In the genomic region with DNA sequence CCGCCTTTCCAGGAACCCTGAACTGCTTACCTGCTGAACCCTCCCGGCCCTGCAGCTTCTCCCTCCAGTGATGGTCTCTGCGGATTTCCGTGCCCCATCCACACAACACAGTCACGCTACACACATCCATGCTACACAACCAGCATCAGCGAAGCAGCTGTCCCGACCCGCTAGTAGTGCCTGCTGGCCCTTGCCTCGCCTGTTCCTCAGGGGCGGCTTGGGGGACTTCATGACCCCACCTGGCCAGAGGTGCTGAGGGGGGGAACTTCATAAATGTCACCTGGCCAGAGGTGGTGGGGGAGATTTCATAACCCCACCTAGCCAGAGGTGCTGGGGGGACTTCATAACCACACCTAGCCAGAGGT, we compare ENCODE assay signal across 8 cellular contexts. TPM values are rescaled to one million over a fixed set of nuclear protein-coding genes. Genes with fewer than 3 reads are reported as not detected.
A peak's percentile ranks its signal among the peaks of the same experiment; 100 is the strongest.
DNase-seq lines count a peak whose midpoint lies in the region; TF ChIP-seq lines count a peak whose summit lies in the region.

No MANE protein-coding gene starts in this region.

- H2AFZ ChIP-seq in neural progenitor cell (replicated peaks) = peak overlapping the region; percentile 98

- no peak for TF ChIP-seq POLR2A in NB4 (IDR thresholded peaks at IDR 0.05; ENCODE audit: extremely low read depth, insufficient read length)

- H3K27me3 ChIP-seq in neural progenitor cell = no peaks in the 10 kb centered on the region

- DNase-seq in NCI-H748 (lab: John Stamatoyannopoulos, UW; ENCODE audit: unreplicated experiment) (peak; percentile 26), NCI-H748 treated with DMSO at 0.1 percent for 48 hours (lab: John Stamatoyannopoulos, UW) (no peak), NB4 (ENCODE audit: low read depth) (no peak), endothelial cell (ENCODE audit: low spot score) (no peak), neural progenitor cell (ENCODE audit: low spot score) (no peak), MV-4-11 (lab: John Stamatoyannopoulos, UW) (no peak), amniotic stem cell (lab: John Stamatoyannopoulos, UW) (no peak)
- no peak for DNase-seq in activated CD4-positive, alpha-beta T cell treated with anti-CD3 and anti-CD28 coated beads for 4 hours

- no peaks in the 10 kb centered on the region for H3F3A ChIP-seq in neural progenitor cell (ENCODE audit: low read depth)

- H3K79me2 ChIP-seq in neural progenitor cell (ENCODE audit: low read depth) = peaks cover 14% of the 10 kb centered on the region

- H3K9ac ChIP-seq in neural progenitor cell = peak overlapping the region; percentile 40

- no peaks in the 10 kb centered on the region for H4K20me1 ChIP-seq in neural progenitor cell (ENCODE audit: low read depth)

- H3K9me3 Mint-ChIP-seq in endothelial cell (ENCODE audit: unreplicated experiment) (no peaks in the 10 kb centered on the region), neural progenitor cell (peaks cover 6% of the 10 kb centered on the region)

- peaks cover 7% of the 10 kb centered on the region for H3K4me1 ChIP-seq in neural progenitor cell

- H3K36me3 ChIP-seq in neural progenitor cell = no peaks in the 10 kb centered on the region

- peak overlapping the region; percentile 94 for H3K4me3 ChIP-seq in NB4 (ENCODE audit: low read depth, low read length)
- H3K4me3 ChIP-seq in neural progenitor cell = peak overlapping the region; percentile 91

- peak overlapping the region; percentile 94 for H3K4me3 Mint-ChIP-seq in endothelial cell (ENCODE audit: unreplicated experiment)
- peak overlapping the region; percentile 91 for H3K4me3 Mint-ChIP-seq in neural progenitor cell

- TF ChIP-seq CTCF in NB4 (IDR thresholded peaks at IDR 0.05; ENCODE audit: low read depth, low read length) (no peak), endothelial cell (IDR thresholded peaks at IDR 0.05; ENCODE audit: unreplicated experiment) (no peak), neural progenitor cell (IDR thresholded peaks at IDR 0.05) (no peak)

- H3K27ac ChIP-seq in neural progenitor cell = no peak overlapping the region

- H3K4me2 ChIP-seq in neural progenitor cell = peak overlapping the region; percentile 99

- H3K27me3 Mint-ChIP-seq in endothelial cell (ENCODE audit: unreplicated experiment) (peaks cover 8% of the 10 kb centered on the region), neural progenitor cell (ENCODE audit: insufficient read depth, low read depth) (peaks cover 3% of the 10 kb centered on the region)

- peak overlapping the region; percentile 57 for H3K27ac Mint-ChIP-seq in endothelial cell (ENCODE audit: unreplicated experiment)
- no peak overlapping the region for H3K27ac Mint-ChIP-seq in neural progenitor cell

- no peaks in the 10 kb centered on the region for H3K9me3 ChIP-seq in neural progenitor cell (ENCODE audit: low read depth)

- H3K4me1 Mint-ChIP-seq in endothelial cell (ENCODE audit: unreplicated experiment) = peaks cover 5% of the 10 kb centered on the region
- H3K4me1 Mint-ChIP-seq in neural progenitor cell = peaks cover 5% of the 10 kb centered on the region

- H3K36me3 Mint-ChIP-seq in endothelial cell (ENCODE audit: low read depth, unreplicated experiment) = peaks cover 2% of the 10 kb centered on the region
- H3K36me3 Mint-ChIP-seq in neural progenitor cell = peaks cover 4% of the 10 kb centered on the region

RNA-seq across cellular contexts. Expression of gene TUBGCP5, which starts 0.5 kb away (rescaled TPM):
- total RNA-seq in endothelial cell (ENCODE audit: unreplicated experiment) (15.7 TPM), neural progenitor cell (ENCODE audit: low replicate concordance) (23.8 and 34.3 TPM in 2 replicates)

RNA-seq across cellular contexts. Expression of gene CYFIP1, which starts 59.7 kb away (rescaled TPM):
- total RNA-seq in endothelial cell (ENCODE audit: unreplicated experiment) (154 TPM), neural progenitor cell (ENCODE audit: low replicate concordance) (94.6 and 112 TPM in 2 replicates)
